24 cellular contexts compared by ENCODE assay signal in genomic region chr1:78304766-78305165, GRCh38.
A peak's percentile ranks its signal among the peaks of the same experiment; 100 is the strongest.
DNase-seq lines count a peak whose midpoint lies in the region; ATAC-seq, FAIRE-seq and TF ChIP-seq lines count a peak whose summit lies in the region.
"Had no signal": no experiment of that assay in that cellular context is flagged by ENCODE, and none has a peak within 500 bp of the region (broad histone marks: within the 10 kb centered on the region; RNA-seq: fewer than 3 reads in every experiment).

No MANE protein-coding gene starts in this region.

- peak; percentile 45 for FAIRE-seq in RCC 7860 (lab: Jason Lieb, UNC)

- intact Hi-C loops in A673 (cut with micrococcal nuclease; ENCODE audit: unreplicated experiment) = no loop called here
- intact Hi-C loops in Calu3 (cut with micrococcal nuclease; ENCODE audit: unreplicated experiment) = no loop called here

- H3K27me3 Mint-ChIP-seq in Calu3 (ENCODE audit: unreplicated experiment) = no peaks in the 10 kb centered on the region

- H3K27ac ChIP-seq in A673 (ENCODE audit: low read depth, low read length, poor library complexity, severe bottlenecking) = no peak overlapping the region
- H3K27ac ChIP-seq: BLaER1, GM23248, Peyer's patch had no signal

- no peak for TF ChIP-seq CTCF in A673 (conservative IDR thresholded peaks at IDR 0.05; ENCODE audit: low read depth, low read length)
- no peak for TF ChIP-seq CTCF in Calu3 (IDR thresholded peaks at IDR 0.05; ENCODE audit: unreplicated experiment)

- DNase-seq in A673 (ENCODE audit: low spot score) (peak; percentile 37), Calu3 (peak; percentile 21), RCC 7860 (ENCODE audit: low spot score) (no peak), fibroblast of peridontal ligament (ENCODE audit: extremely low read depth) (peak; percentile 40)
- DNase-seq in activated effector memory CD4-positive, alpha-beta T cell treated with anti-CD3 and anti-CD28 coated beads, Interleukin-2, amount 50 U/mL, for 16 hours = no peak
- no peak for DNase-seq in stimulated activated CD4-positive, alpha-beta T cell treated with anti-CD3 and anti-CD28 coated beads, Interleukin-15, amount 100 ng/mL, for 24 hours
- DNase-seq: ACHN; CD4-positive, alpha-beta memory T cell; DMS79; GM23248; H9; HFFc6; NCI-H1092 treated with DMSO at 0.1 percent for 48 hours; NCI-H146; NCI-H2029; NCI-H2171; NCI-H524; NCI-H774; Peyer's patch; Right ventricle myocardium superior; SW 1271; T-helper 17 cell had no signal

- CTCF ChIA-PET in A673 (lab: Charles Lee) (no interaction called here), Calu3 (lab: Charles Lee) (no interaction called here)

- ATAC-seq in GM21723 (IDR thresholded peaks at IDR 0.05; ENCODE audit: unreplicated experiment) = no peak
- ATAC-seq: T-helper 17 cell had no signal

- no peaks in the 10 kb centered on the region for H3K36me3 Mint-ChIP-seq in Calu3 (ENCODE audit: insufficient read depth, unreplicated experiment)
- H3K36me3 Mint-ChIP-seq: CD4-positive, alpha-beta memory T cell had no signal

- no peaks in the 10 kb centered on the region for H3K9me3 ChIP-seq in A673 (ENCODE audit: low read depth, low read length, poor library complexity, severe bottlenecking)
- H3K9me3 ChIP-seq: BLaER1, Peyer's patch had no signal

- no peaks in the 10 kb centered on the region for H3K4me1 ChIP-seq in A673 (ENCODE audit: insufficient read depth, low read length, poor library complexity, severe bottlenecking)
- H3K4me1 ChIP-seq: BLaER1, Peyer's patch had no signal

- H3K27ac Mint-ChIP-seq in Calu3 (ENCODE audit: unreplicated experiment) = no peak overlapping the region
- H3K27ac Mint-ChIP-seq: CD4-positive, alpha-beta memory T cell; H9; HFFc6; T-helper 17 cell had no signal

- no peaks in the 10 kb centered on the region for H3K9me3 Mint-ChIP-seq in Calu3 (ENCODE audit: low read depth, unreplicated experiment)

- H3K4me1 Mint-ChIP-seq in Calu3 (ENCODE audit: low read depth, unreplicated experiment) = peaks cover 9% of the 10 kb centered on the region
- H3K4me1 Mint-ChIP-seq: CD4-positive, alpha-beta memory T cell; T-helper 17 cell had no signal

- H3K4me3 Mint-ChIP-seq in Calu3 (ENCODE audit: low read depth, unreplicated experiment) = no peak overlapping the region
- H3K4me3 Mint-ChIP-seq: CD4-positive, alpha-beta memory T cell; H9; HFFc6; T-helper 17 cell had no signal

- H3K27me3 ChIP-seq in A673 (replicated peaks; ENCODE audit: insufficient read depth, low read depth, low read length, poor library complexity) = no peaks in the 10 kb centered on the region
- H3K27me3 ChIP-seq: BLaER1, Peyer's patch had no signal

- no peaks in the 10 kb centered on the region for H3K36me3 ChIP-seq in A673 (ENCODE audit: insufficient read depth, low read length, poor library complexity, severe bottlenecking)
- H3K36me3 ChIP-seq: BLaER1, Peyer's patch had no signal

- POLR2A ChIA-PET in A673 (lab: Charles Lee; ENCODE audit: low non-redundant PET) = no interaction called here

- H3K4me3 ChIP-seq in A673 (ENCODE audit: low read depth, low read length, poor library complexity, severe bottlenecking) = no peak overlapping the region
- H3K4me3 ChIP-seq: BLaER1, GM23248, Peyer's patch had no signal

- BruUV-seq in A673 (replicated peaks; lab: Mats Ljungman, UMichigan) = no TSS peak
- no TSS peak for BruUV-seq in Calu3 (replicated peaks; lab: Mats Ljungman, UMichigan)

Comparison
In these comparisons a context has a peak if more than half of its experiments do, and no peak if none do; other contexts are left out.
1. DNase-seq: peak in A673 (single experiment), Calu3 (single experiment) and fibroblast of peridontal ligament (single experiment); none in RCC 7860 (single experiment), activated effector memory CD4-positive, alpha-beta T cell treated with anti-CD3 and anti-CD28 coated beads, Interleukin-2, amount 50 U/mL, for 16 hours (single experiment) and stimulated activated CD4-positive, alpha-beta T cell treated with anti-CD3 and anti-CD28 coated beads, Interleukin-15, amount 100 ng/mL, for 24 hours (single experiment).